Comparison of ENCODE assay signal across 9 cellular contexts in genomic region chr14:96275182-96276112, GRCh38. TPM values are rescaled to one million over a fixed set of nuclear protein-coding genes. Genes with fewer than 3 reads are reported as not detected.
DNase-seq lines count a peak whose midpoint lies in the region; ATAC-seq and TF ChIP-seq lines count a peak whose summit lies in the region.
"Had no signal": no experiment of that assay in that cellular context is flagged by ENCODE, and none has a peak within 500 bp of the region (broad histone marks: within the 10 kb centered on the region; RNA-seq: fewer than 3 reads in every experiment).

No MANE protein-coding gene starts in this region.

- DNase-seq in DMS79 (lab: John Stamatoyannopoulos, UW) (peak; percentile 22), LHCN-M2 (ENCODE audit: low read depth) (peak; percentile 56), SK-N-DZ (ENCODE audit: low spot score) (peak; percentile 47), heart right ventricle (peak; percentile 52 to 73), renal cortical epithelial cell (ENCODE audit: low read depth) (peak; percentile 52), aorta (peak; percentile 72 to 93)
- DNase-seq in activated naive CD8-positive, alpha-beta T cell treated with anti-CD3 and anti-CD28 coated beads, Interleukin-2, amount 10 ng/mL, durations not matched to agents 7 days and 5 days, result peak; percentile 75

- no peak overlapping the region for H3K4me3 Mint-ChIP-seq in activated naive CD8-positive, alpha-beta T cell treated with anti-CD3 and anti-CD28 coated beads, Interleukin-2, amount 10 ng/mL, durations not matched to agents 7 days and 5 days
- H3K4me3 Mint-ChIP-seq: activated naive CD4-positive, alpha-beta T cell treated with anti-CD3 and anti-CD28 coated beads, Interleukin-2, amount 50 U/mL, for 24 hours had no signal

- H3K36me3 ChIP-seq in heart right ventricle, result peaks cover 0 to 6% (median 0%) of the 10 kb centered on the region in 9 donors
- no peaks in the 10 kb centered on the region for H3K36me3 ChIP-seq in aorta (ENCODE audit: control insufficient read depth in 1 of 2, insufficient read depth in 2 of 2, low read length in 1 of 2)

- peaks cover 3% of the 10 kb centered on the region for H3K36me3 Mint-ChIP-seq in activated naive CD8-positive, alpha-beta T cell treated with anti-CD3 and anti-CD28 coated beads, Interleukin-2, amount 10 ng/mL, durations not matched to agents 7 days and 5 days

- peak; percentile 75 to 98 (median 90) for TF ChIP-seq CTCF in heart right ventricle (IDR thresholded peaks at IDR 0.05)

- H3K9me3 ChIP-seq in heart right ventricle, result peaks cover 4 to 40% (median 14%) of the 10 kb centered on the region in 11 donors
- peaks cover 13% of the 10 kb centered on the region for H3K9me3 ChIP-seq in aorta (ENCODE audit: control insufficient read depth, low read length)

- WGBS in heart right ventricle, 2 donors, result 12 to 13% methylated on average over 16 of the region's 16 CpGs
- 13 to 15% methylated on average over 16 of the region's 16 CpGs for WGBS in aorta, 2 donors

- H3K27ac ChIP-seq in heart right ventricle (peak overlapping the region in 1 of 10 donors; percentile 29), aorta (ENCODE audit: low read depth in 1 of 2, low read length in 2 of 2) (no peak overlapping the region)

- H3K27me3 ChIP-seq in heart right ventricle (no peaks in the 10 kb centered on the region), aorta (ENCODE audit: control insufficient read depth in 1 of 2, insufficient read depth in 2 of 2, low read length in 1 of 2) (no peaks in the 10 kb centered on the region)

- H3K27me3 Mint-ChIP-seq in activated naive CD8-positive, alpha-beta T cell treated with anti-CD3 and anti-CD28 coated beads, Interleukin-2, amount 10 ng/mL, durations not matched to agents 7 days and 5 days, result peaks cover 5% of the 10 kb centered on the region
- H3K27me3 Mint-ChIP-seq: activated naive CD4-positive, alpha-beta T cell treated with anti-CD3 and anti-CD28 coated beads, Interleukin-2, amount 50 U/mL, for 24 hours had no signal

- POLR2A ChIA-PET in activated naive CD8-positive, alpha-beta T cell treated with anti-CD3 and anti-CD28 coated beads, Interleukin-2, amount 10 ng/mL, durations not matched to agents 7 days and 5 days (lab: Charles Lee), result no interaction called here

- H3K9me3 Mint-ChIP-seq in activated naive CD8-positive, alpha-beta T cell treated with anti-CD3 and anti-CD28 coated beads, Interleukin-2, amount 10 ng/mL, durations not matched to agents 7 days and 5 days, result peaks cover 5% of the 10 kb centered on the region

- H3K4me1 Mint-ChIP-seq in activated naive CD8-positive, alpha-beta T cell treated with anti-CD3 and anti-CD28 coated beads, Interleukin-2, amount 10 ng/mL, durations not matched to agents 7 days and 5 days, result no peaks in the 10 kb centered on the region

- peak; percentile 47 for ATAC-seq in activated naive CD8-positive, alpha-beta T cell treated with anti-CD3 and anti-CD28 coated beads, Interleukin-2, amount 10 ng/mL, durations not matched to agents 7 days and 5 days (ENCODE audit: low read depth)
- peak in 6 of 8 donors; percentile 50 to 77 (median 65) for ATAC-seq in heart right ventricle
- peak; percentile 73 for ATAC-seq in aorta (ENCODE audit: low FRiP score)
- ATAC-seq in GM18519 (IDR thresholded peaks at IDR 0.05; ENCODE audit: low FRiP score, unreplicated experiment), result no peak

- intact Hi-C loops in heart right ventricle (cut with DNase I), result loop anchor here (1.0 to 10.0 kb wide), 9 partner anchors 175 to 715 kb away; no protein-coding TSS in a partner anchor
- intact Hi-C loops in aorta (cut with DNase I), result loop anchor here (2.0 to 5.0 kb wide), 4 partner anchors 175 to 713 kb away; no protein-coding TSS in a partner anchor

- H3K4me1 ChIP-seq in heart right ventricle (peaks cover 0 to 10% (median 4%) of the 10 kb centered on the region in 9 donors), aorta (ENCODE audit: control insufficient read depth in 1 of 2, insufficient read depth in 2 of 2, low read length in 2 of 2) (no peaks in the 10 kb centered on the region)

- H3K27ac Mint-ChIP-seq in activated naive CD8-positive, alpha-beta T cell treated with anti-CD3 and anti-CD28 coated beads, Interleukin-2, amount 10 ng/mL, durations not matched to agents 7 days and 5 days, result no peak overlapping the region
- H3K27ac Mint-ChIP-seq: activated naive CD4-positive, alpha-beta T cell treated with anti-CD3 and anti-CD28 coated beads, Interleukin-2, amount 50 U/mL, for 24 hours had no signal

- H3K4me3 ChIP-seq in heart right ventricle (no peak overlapping the region), aorta (ENCODE audit: low read length in 2 of 2) (no peak overlapping the region)

RNA-seq across cellular contexts. Expression of gene BDKRB1, which starts 19.4 kb away (rescaled TPM):
- total RNA-seq in LHCN-M2 (2014; rRNA removed), result 0.98 and 4.2 TPM in 2 replicates
- polyA plus RNA-seq in LHCN-M2 (2012), result 4.2 TPM
- polyA plus RNA-seq in SK-N-DZ (2014; cell fraction: cytosol; rRNA removed), result not detected in 2 replicates
- polyA plus RNA-seq in SK-N-DZ (2014; cell fraction: nucleus; rRNA removed), result not detected in 2 replicates
- total RNA-seq in activated naive CD8-positive, alpha-beta T cell treated with anti-CD3 and anti-CD28 coated beads, Interleukin-2, amount 10 ng/mL, durations not matched to agents 7 days and 5 days, result not detected
- under 1 TPM in 2 of 10 donors, not detected in 8; 0.39 to 0.66 TPM for total RNA-seq in heart right ventricle
- polyA plus RNA-seq in heart right ventricle, result under 1 TPM in 1 of 2 donors, not detected in 1; 0.09 TPM
- total RNA-seq in renal cortical epithelial cell, result 0.10 TPM in 1 of 2 replicates, not detected in the other
- total RNA-seq in aorta, result 1 to 10 TPM in 1 of 2 donors, under 1 TPM in 1; 0.36 to 2.8 TPM
- polyA plus RNA-seq in aorta, result under 1 TPM in 1 of 2 donors, not detected in 1; 0.18 TPM

Comparison
In these comparisons a context has a peak if more than half of its experiments do, and no peak if none do; other contexts are left out.
1. DNase-seq: peak in every context shown above with its lines; median percentile 82 in aorta; 75 in activated naive CD8-positive, alpha-beta T cell treated with anti-CD3 and anti-CD28 coated beads, Interleukin-2, amount 10 ng/mL, durations not matched to agents 7 days and 5 days; 62 in heart right ventricle; 56 in LHCN-M2; 52 in renal cortical epithelial cell; 47 in SK-N-DZ; 22 in DMS79.